Comparison of ENCODE assay signal across 32 cellular contexts in the genomic region with DNA sequence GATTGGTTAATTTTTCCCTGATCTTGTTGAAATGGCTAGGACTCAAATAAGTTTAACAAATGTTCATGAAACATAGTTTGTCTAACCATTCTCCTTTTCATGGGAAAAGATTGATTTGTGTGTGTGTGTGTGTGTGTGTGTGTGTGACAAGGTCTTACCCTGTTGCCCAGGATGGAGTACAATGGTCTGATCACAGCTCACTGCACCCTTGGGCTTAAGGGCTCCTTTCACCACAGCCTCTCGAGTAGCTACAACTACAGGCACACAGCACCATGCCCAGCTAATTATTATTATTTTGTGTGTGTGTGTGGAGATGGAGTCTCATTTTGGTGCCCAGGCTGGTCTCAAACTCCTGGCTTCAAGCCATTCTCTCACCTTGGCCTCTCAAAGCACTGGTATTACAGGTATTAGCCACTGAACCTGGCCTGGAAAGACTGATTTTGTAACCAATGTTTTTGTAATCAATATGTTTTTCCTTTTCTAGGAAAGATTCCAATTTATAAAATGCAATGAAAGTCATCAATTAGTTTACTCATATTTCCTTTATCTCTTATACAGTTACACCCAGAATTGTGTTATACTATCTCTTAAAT.
"Had no signal": no experiment of that assay in that cellular context is flagged by ENCODE, and none has a peak within 500 bp of the region (broad histone marks: within the 10 kb centered on the region; RNA-seq: fewer than 3 reads in every experiment).

No MANE protein-coding gene starts in this region.

- H3K4me1 Mint-ChIP-seq: naive B cell; naive thymus-derived CD8-positive, alpha-beta T cell; nephron progenitor cell; neural crest cell; stimulated activated naive B cell treated with anti-CD40 and anti-IgM and Interleukin-4, amounts not matched to agents 10 μg/mL and 1 μg/mL and 100 μg/mL, for 72 hours had no signal

- H3K4me2 ChIP-seq: smooth muscle cell had no signal

- H3K9ac ChIP-seq: parathyroid adenoma had no signal

- H3K27me3 ChIP-seq: ovary, suprapubic skin, testis, tibial artery, transverse colon, upper lobe of right lung, uterus had no signal

- H3K27ac ChIP-seq: ovary, parathyroid adenoma, psoas muscle, spleen, testis, tibial artery, transverse colon, upper lobe of right lung, uterus had no signal

- H3K4me3 ChIP-seq: ovary, psoas muscle, skin epidermis, smooth muscle cell, spleen, suprapubic skin, testis, tibial artery, transverse colon, upper lobe of right lung, uterus had no signal

- DNase-seq: naive B cell; naive thymus-derived CD8-positive, alpha-beta T cell; nephron progenitor cell; occipital lobe; ovary; posterior cingulate gyrus; psoas muscle; right cardiac atrium; spleen; stimulated activated CD4-positive, alpha-beta T cell treated with anti-CD3 and anti-CD28 coated beads, Interleukin-12 subunit alpha, Interleukin-12 subunit beta, amount 100 ng/mL, for 4 hours; stimulated activated CD4-positive, alpha-beta T cell treated with anti-CD3 and anti-CD28 coated beads, Interleukin-1b, Interleukin-23, amount 100 ng/mL, for 48 hours; stimulated activated CD4-positive, alpha-beta T cell treated with anti-CD3 and anti-CD28 coated beads, Interleukin-4, amount 100 ng/mL, for 1 hour; stimulated activated CD4-positive, alpha-beta T cell treated with anti-CD3 and anti-CD28 coated beads, Interleukin-4, amount 100 ng/mL, for 4 hours; stimulated activated CD8-positive, alpha-beta memory T cell treated with anti-CD3 and anti-CD28 coated beads, Interleukin-4, amount 100 ng/mL, for 48 hours; stimulated activated naive B cell treated with anti-CD40 and anti-IgM and Interleukin-4, amounts not matched to agents 10 μg/mL and 1 μg/mL and 100 μg/mL, for 72 hours; stimulated activated naive CD4-positive, alpha-beta T cell treated with Interleukin-2 at 50 U/mL for 16 hours; substantia nigra; testis; tibial artery; transverse colon; upper lobe of right lung; uterus had no signal

- ATAC-seq: naive thymus-derived CD8-positive, alpha-beta T cell; natural killer cell treated with Interleukin-12 subunit alpha and Interleukin-12 subunit beta and Interleukin-15 and Interleukin-18, amount 100 ng/mL, for 72 hours; psoas muscle; right cardiac atrium; sciatic nerve; stimulated activated naive B cell treated with anti-CD40 and anti-IgM and Interleukin-4, amounts not matched to agents 10 μg/mL and 1 μg/mL and 100 μg/mL, for 72 hours; upper lobe of right lung had no signal

- H3K36me3 Mint-ChIP-seq: naive B cell; naive thymus-derived CD8-positive, alpha-beta T cell; natural killer cell treated with Interleukin-12 subunit alpha and Interleukin-12 subunit beta and Interleukin-15 and Interleukin-18, amount 100 ng/mL, for 72 hours; stimulated activated naive B cell treated with anti-CD40 and anti-IgM and Interleukin-4, amounts not matched to agents 10 μg/mL and 1 μg/mL and 100 μg/mL, for 72 hours; type B pancreatic cell had no signal

- H3K4me1 ChIP-seq: parathyroid adenoma, psoas muscle, spleen, testis, tibial artery, transverse colon, uterus had no signal

- H3K36me3 ChIP-seq: ovary, spleen, suprapubic skin, tibial artery, transverse colon, upper lobe of right lung, uterus had no signal

- H3K9me3 Mint-ChIP-seq: naive B cell; naive thymus-derived CD8-positive, alpha-beta T cell; nephron progenitor cell; neural crest cell; stimulated activated naive B cell treated with anti-CD40 and anti-IgM and Interleukin-4, amounts not matched to agents 10 μg/mL and 1 μg/mL and 100 μg/mL, for 72 hours; stimulated activated naive CD8-positive, alpha-beta T cell treated with anti-CD3 and anti-CD28 coated beads, Interleukin-15, Interleukin-2, amounts not matched to agents 100 ng/mL and 50 ng/mL, for 24 hours; type B pancreatic cell had no signal

- H3K27ac Mint-ChIP-seq: naive B cell; naive thymus-derived CD8-positive, alpha-beta T cell; natural killer cell treated with Interleukin-12 subunit alpha and Interleukin-12 subunit beta and Interleukin-15 and Interleukin-18, amount 100 ng/mL, for 72 hours; nephron progenitor cell; progenitor cell of endocrine pancreas; stimulated activated naive B cell treated with anti-CD40 and anti-IgM and Interleukin-4, amounts not matched to agents 10 μg/mL and 1 μg/mL and 100 μg/mL, for 72 hours; stimulated activated naive CD8-positive, alpha-beta T cell treated with anti-CD3 and anti-CD28 coated beads, Interleukin-15, Interleukin-2, amounts not matched to agents 100 ng/mL and 50 ng/mL, for 24 hours; type B pancreatic cell had no signal

- H3K4me3 Mint-ChIP-seq: naive thymus-derived CD8-positive, alpha-beta T cell; natural killer cell treated with Interleukin-12 subunit alpha and Interleukin-12 subunit beta and Interleukin-15 and Interleukin-18, amount 100 ng/mL, for 72 hours; nephron progenitor cell; neural crest cell; stimulated activated naive B cell treated with anti-CD40 and anti-IgM and Interleukin-4, amounts not matched to agents 10 μg/mL and 1 μg/mL and 100 μg/mL, for 72 hours; stimulated activated naive CD8-positive, alpha-beta T cell treated with anti-CD3 and anti-CD28 coated beads, Interleukin-15, Interleukin-2, amounts not matched to agents 100 ng/mL and 50 ng/mL, for 24 hours; type B pancreatic cell had no signal

- H2AFZ ChIP-seq: parathyroid adenoma had no signal

- H3K9me3 ChIP-seq: ovary, psoas muscle, spleen, suprapubic skin, testis, tibial artery, transverse colon, upper lobe of right lung, uterus had no signal
